8 cellular contexts compared by ENCODE assay signal in the genomic region with DNA sequence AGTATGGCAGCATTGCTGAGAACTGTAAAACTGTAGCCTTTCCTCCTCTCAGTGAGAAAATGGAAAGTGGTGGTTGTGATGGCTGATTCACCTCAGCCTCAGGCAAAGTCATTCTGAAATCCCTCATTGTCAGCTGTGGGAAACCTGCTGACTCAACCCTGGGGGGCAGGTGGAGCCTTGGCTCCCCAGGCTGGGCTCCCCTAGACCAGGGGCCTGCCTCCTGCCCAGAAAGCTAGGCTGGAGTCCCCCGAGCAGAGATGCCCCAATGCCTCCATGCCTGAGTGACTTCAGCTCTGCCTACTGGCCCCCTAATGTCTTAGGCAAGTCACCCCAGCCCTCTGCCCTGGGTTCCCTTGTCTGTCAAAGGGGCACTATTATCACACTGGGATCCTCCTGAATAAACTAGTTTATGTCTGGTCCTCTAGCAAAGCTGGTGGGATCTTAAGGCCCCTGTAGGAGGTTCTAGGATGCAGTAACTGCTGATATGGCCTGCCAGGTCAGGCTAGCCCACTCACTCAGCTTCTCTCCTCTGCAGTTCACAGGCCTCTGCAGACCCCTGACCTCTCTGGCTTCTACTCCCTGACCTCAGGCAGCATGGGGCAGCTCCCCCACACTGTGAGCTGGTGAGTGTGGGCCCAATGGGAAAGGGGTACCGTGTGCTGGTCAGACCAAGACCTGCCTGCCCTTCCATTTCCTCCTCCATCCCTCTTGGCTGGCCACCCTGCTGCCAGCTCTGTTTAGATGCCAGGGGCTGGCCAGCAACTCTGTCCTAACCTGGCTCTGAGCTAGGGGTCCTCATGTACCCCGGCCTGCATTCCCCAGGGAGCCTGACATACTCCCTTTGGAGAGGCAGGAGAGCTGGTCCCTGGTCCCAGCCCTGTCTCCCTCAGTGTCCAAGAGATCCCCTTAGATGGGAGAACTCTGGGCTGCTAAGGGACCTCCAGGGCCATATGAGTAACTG. TPM values are rescaled to one million over a fixed set of nuclear protein-coding genes. Genes with fewer than 3 reads are reported as not detected.
A peak's percentile ranks its signal among the peaks of the same experiment; 100 is the strongest.
DNase-seq lines count a peak whose midpoint lies in the region; ATAC-seq and TF ChIP-seq lines count a peak whose summit lies in the region.

No MANE protein-coding gene starts in this region.

- TF ChIP-seq CTCF in right atrium auricular region (IDR thresholded peaks at IDR 0.05) (no peak), thyroid gland (IDR thresholded peaks at IDR 0.05) (no peak)

- DNase-seq in stimulated activated CD4-positive, alpha-beta T cell treated with anti-CD3 and anti-CD28 coated beads, Interleukin-12 subunit alpha, Interleukin-12 subunit beta, amount 100 ng/mL, for 48 hours (ENCODE audit: low read depth in 2 of 3, low spot score in 1 of 3) = peak; percentile 61 to 64 (median 62)
- DNase-seq in stimulated activated CD4-positive, alpha-beta T cell treated with anti-CD3 and anti-CD28 coated beads, Interleukin-12 subunit alpha, Interleukin-12 subunit beta, amount 100 ng/mL, for 4 hours = no peak
- DNase-seq in activated CD8-positive, alpha-beta memory T cell treated with anti-CD3 and anti-CD28 coated beads, Interleukin-2, amount 50 U/mL, for 4 hours = peak; percentile 65
- DNase-seq in right atrium auricular region (ENCODE audit: low spot score) (peak; percentile 43), thyroid gland (peak; percentile 0 to 1), iPS-NIHi7 (ENCODE audit: extremely low spot score) (no peak), SIG-M5 (lab: John Stamatoyannopoulos, UW) (no peak)

- H3K36me3 ChIP-seq in right atrium auricular region (peaks cover 44% of the 10 kb centered on the region), thyroid gland (peaks cover 0 to 16% of the 10 kb centered on the region in 2 donors)

- H3K4me1 ChIP-seq in right atrium auricular region = peaks cover 0 to 7% of the 10 kb centered on the region in 2 donors
- H3K4me1 ChIP-seq in thyroid gland = peaks cover 0 to 7% of the 10 kb centered on the region in 2 donors

- intact Hi-C loops in thyroid gland (cut with DNase I) = no loop called here

- ATAC-seq in HG03196 (IDR thresholded peaks at IDR 0.05; ENCODE audit: unreplicated experiment) = peak; percentile 68

- H3K4me3 ChIP-seq in right atrium auricular region (no peak overlapping the region), thyroid gland (replicated peaks in 1 of 3) (no peak overlapping the region)

- no peaks in the 10 kb centered on the region for H3K9me3 ChIP-seq in right atrium auricular region
- H3K9me3 ChIP-seq in thyroid gland = no peaks in the 10 kb centered on the region

- no peaks in the 10 kb centered on the region for H3K27me3 ChIP-seq in right atrium auricular region
- no peaks in the 10 kb centered on the region for H3K27me3 ChIP-seq in thyroid gland

- WGBS in thyroid gland, 2 donors = 93 to 96% methylated on average over 3 of the region's 3 CpGs

- TF ChIP-seq POLR2A in thyroid gland (IDR thresholded peaks at IDR 0.05) = no peak

- H3K27ac ChIP-seq in right atrium auricular region = no peak overlapping the region
- H3K27ac ChIP-seq in thyroid gland = no peak overlapping the region

RNA-seq across cellular contexts. Expression of gene TCF7, which starts 24.2 kb away (rescaled TPM):
- 1 to 10 TPM; 1.3 to 1.7 TPM for total RNA-seq in right atrium auricular region
- 10 to 100 TPM in 1 of 4 donors, 1 to 10 TPM in 3; 7.4 to 11.8 (median 8.9) TPM for total RNA-seq in thyroid gland

RNA-seq across cellular contexts. Expression of gene SKP1, which starts 38.1 kb away (rescaled TPM):
- total RNA-seq in right atrium auricular region = 100 to 1,000 TPM; 287 to 360 TPM
- total RNA-seq in thyroid gland = 100 to 1,000 TPM; 234 to 418 (median 346) TPM

Comparison
In these comparisons a context has a peak if more than half of its experiments do, and no peak if none do; other contexts are left out.
1. DNase-seq: peak in stimulated activated CD4-positive, alpha-beta T cell treated with anti-CD3 and anti-CD28 coated beads, Interleukin-12 subunit alpha, Interleukin-12 subunit beta, amount 100 ng/mL, for 48 hours (3 of 3), activated CD8-positive, alpha-beta memory T cell treated with anti-CD3 and anti-CD28 coated beads, Interleukin-2, amount 50 U/mL, for 4 hours (single experiment), right atrium auricular region (single experiment) and thyroid gland (2 of 2); none in stimulated activated CD4-positive, alpha-beta T cell treated with anti-CD3 and anti-CD28 coated beads, Interleukin-12 subunit alpha, Interleukin-12 subunit beta, amount 100 ng/mL, for 4 hours (single experiment), iPS-NIHi7 (single experiment) and SIG-M5 (single experiment).